Comparison of ENCODE assay signal across 1 cellular context in genomic region chr4:122758033-122758432, GRCh38.
TF ChIP-seq lines count a peak whose summit lies in the region.

No MANE protein-coding gene starts in this region.

TF ChIP-seq in HEK293, 187 proteins besides CTCF, POLR2A, EP300 and RAD21 (continued from another document):
- TF ChIP-seq PRDM4 (tag by site-specific recombination; IDR thresholded peaks at IDR 0.05): peak; percentile 86
- no peak for TF ChIP-seq ZNF830 (tag by site-specific recombination; IDR thresholded peaks at IDR 0.05; ENCODE audit: low read depth)
- no peak for TF ChIP-seq SP7 (tag by site-specific recombination; IDR thresholded peaks at IDR 0.05)
- TF ChIP-seq ZNF660 (tag by site-specific recombination; IDR thresholded peaks at IDR 0.05): 0 out of 2 replicates have a peak, but pooled peaks have one; percentile 8
- TF ChIP-seq ZNF335 (tag by site-specific recombination; conservative IDR thresholded peaks at IDR 0.05): no peak
- no peak for TF ChIP-seq MZF1 (tag by site-specific recombination; IDR thresholded peaks at IDR 0.05; ENCODE audit: borderline replicate concordance)
- TF ChIP-seq ZNF302 (tag by site-specific recombination; IDR thresholded peaks at IDR 0.05; ENCODE audit: low read depth): no peak
- no peak for TF ChIP-seq HOXA7 (CRISPR knock-in tag; IDR thresholded peaks at IDR 0.05; ENCODE audit: borderline replicate concordance)
- TF ChIP-seq ZNF292 (tag by site-specific recombination; IDR thresholded peaks at IDR 0.05; ENCODE audit: borderline replicate concordance, low read depth): no peak
- no peak for TF ChIP-seq ZSCAN5A (tag by site-specific recombination; IDR thresholded peaks at IDR 0.05)
- TF ChIP-seq SP2 (tag by site-specific recombination; IDR thresholded peaks at IDR 0.05): no peak
- TF ChIP-seq PRDM1 (tag by site-specific recombination; IDR thresholded peaks at IDR 0.05): no peak
- TF ChIP-seq ZNF544 (tag by site-specific recombination; IDR thresholded peaks at IDR 0.05): no peak
- no peak for TF ChIP-seq ZNF214 (tag by site-specific recombination; IDR thresholded peaks at IDR 0.05; ENCODE audit: borderline replicate concordance)
- no peak for TF ChIP-seq KLF9 (tag by site-specific recombination; IDR thresholded peaks at IDR 0.05; ENCODE audit: low read depth)
- TF ChIP-seq ZNF654 (tag by site-specific recombination; IDR thresholded peaks at IDR 0.05; ENCODE audit: low read depth): peak; percentile 67
